Comparison of ENCODE assay signal across 1 cellular context in the genomic region with DNA sequence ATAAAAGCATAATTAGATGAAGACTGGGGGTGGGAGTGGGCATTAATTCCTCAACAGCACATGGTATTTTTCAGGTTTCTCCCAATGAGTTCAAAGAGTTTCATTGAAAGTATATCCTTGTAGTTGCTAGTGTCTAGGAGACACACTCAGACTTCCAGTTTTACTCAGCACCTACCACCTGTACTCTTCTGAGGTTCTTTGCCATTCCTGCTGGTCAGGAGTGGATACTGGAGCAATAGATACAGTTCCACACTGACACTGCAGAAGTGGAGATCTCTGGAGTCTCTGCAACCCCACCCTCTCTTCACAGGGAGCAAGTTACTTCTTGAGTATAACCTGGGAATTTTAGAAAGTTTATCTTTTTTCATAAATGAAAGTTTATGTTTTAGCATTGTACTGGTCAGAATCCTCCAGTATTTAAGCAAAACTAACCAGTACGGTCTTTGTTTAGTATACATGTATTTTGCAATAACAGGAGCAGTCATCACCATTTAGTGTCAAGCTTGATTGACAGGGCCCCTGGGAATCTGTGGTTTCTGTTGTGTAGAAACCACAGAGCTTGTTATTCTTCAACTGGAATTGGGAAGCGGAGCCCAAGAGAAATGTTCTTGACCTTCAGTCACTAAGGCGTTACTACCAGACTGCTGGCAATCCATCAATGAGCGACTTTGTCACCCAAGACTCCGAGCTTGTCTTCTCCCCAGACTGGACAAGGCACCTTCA.
A peak's percentile ranks its signal among the peaks of the same experiment; 100 is the strongest.
TF ChIP-seq lines count a peak whose summit lies in the region.

No MANE protein-coding gene starts in this region.

TF ChIP-seq in GM12878, 131 proteins besides CTCF, POLR2A, EP300 and RAD21 (continued from another document and continues in another):
- TF ChIP-seq, protein P1, sequence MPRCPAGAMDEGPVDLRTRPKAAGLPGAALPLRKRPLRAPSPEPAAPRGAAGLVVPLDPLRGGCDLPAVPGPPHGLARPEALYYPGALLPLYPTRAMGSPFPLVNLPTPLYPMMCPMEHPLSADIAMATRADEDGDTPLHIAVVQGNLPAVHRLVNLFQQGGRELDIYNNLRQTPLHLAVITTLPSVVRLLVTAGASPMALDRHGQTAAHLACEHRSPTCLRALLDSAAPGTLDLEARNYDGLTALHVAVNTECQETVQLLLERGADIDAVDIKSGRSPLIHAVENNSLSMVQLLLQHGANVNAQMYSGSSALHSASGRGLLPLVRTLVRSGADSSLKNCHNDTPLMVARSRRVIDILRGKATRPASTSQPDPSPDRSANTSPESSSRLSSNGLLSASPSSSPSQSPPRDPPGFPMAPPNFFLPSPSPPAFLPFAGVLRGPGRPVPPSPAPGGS (IDR thresholded peaks at IDR 0.05; ENCODE audit: borderline replicate concordance, insufficient read depth, low read depth, low read length, poor library complexity, severe bottlenecking), result no peak
- TF ChIP-seq SMARCA5 (IDR thresholded peaks at IDR 0.05) (no peak), MLLT1 (IDR thresholded peaks at IDR 0.05) (peak; percentile 25; the same call in 1 of the 2 replicates), MEF2A (IDR thresholded peaks at IDR 0.05; ENCODE audit: insufficient read depth, low read depth, low read length) (no peak), CEBPB (IDR thresholded peaks at IDR 0.05; ENCODE audit: borderline replicate concordance in 1 of 2, low read depth in 2 of 2, low read length in 2 of 2) (no peak), MXI1 (IDR thresholded peaks at IDR 0.05; ENCODE audit: low read depth, low read length) (no peak), NFXL1 (IDR thresholded peaks at IDR 0.05; ENCODE audit: borderline replicate concordance) (no peak), ATF7 (IDR thresholded peaks at IDR 0.05; ENCODE audit: low read depth) (no peak), TCF3 (IDR thresholded peaks at IDR 0.05; ENCODE audit: borderline replicate concordance, insufficient read depth, low read depth, low read length) (no peak), LARP7 (IDR thresholded peaks at IDR 0.05) (no peak), ESRRA (IDR thresholded peaks at IDR 0.05; ENCODE audit: low read length) (no peak), CEBPZ (IDR thresholded peaks at IDR 0.05; ENCODE audit: low read depth, low read length) (no peak), IKZF1 (conservative IDR thresholded peaks at IDR 0.05) (peak; percentile 64; the same call in 1 of the 2 replicates), ZBTB4 (CRISPR knock-in tag; IDR thresholded peaks at IDR 0.05) (no peak), JUNB (IDR thresholded peaks at IDR 0.05) (no peak), KLF5 (IDR thresholded peaks at IDR 0.05; ENCODE audit: partially characterized antibody) (no peak), STAT1 (conservative IDR thresholded peaks at IDR 0.05) (no peak), CREM (IDR thresholded peaks at IDR 0.05; ENCODE audit: low read depth) (no peak), SMAD5 (IDR thresholded peaks at IDR 0.05; ENCODE audit: low read depth) (no peak), FOS (IDR thresholded peaks at IDR 0.05; ENCODE audit: borderline replicate concordance, extremely low read depth, insufficient read length) (no peak), BMI1 (IDR thresholded peaks at IDR 0.05; ENCODE audit: borderline replicate concordance) (no peak), MTA2 (IDR thresholded peaks at IDR 0.05; ENCODE audit: low read depth) (no peak), POLR2AphosphoS5 (IDR thresholded peaks at IDR 0.05; ENCODE audit: low read length) (no peak), RELA (IDR thresholded peaks at IDR 0.05; ENCODE audit: borderline replicate concordance, partially characterized antibody) (no peak), HDAC6 (IDR thresholded peaks at IDR 0.05; ENCODE audit: unreplicated experiment) (no peak), RB1 (IDR thresholded peaks at IDR 0.05; ENCODE audit: borderline replicate concordance) (no peak), SPI1 (IDR thresholded peaks at IDR 0.05; ENCODE audit: borderline replicate concordance, insufficient read depth, low read depth, low read length) (no peak), IKZF2 (IDR thresholded peaks at IDR 0.05) (peak; percentile 36 to 61; a peak in 2 of 4 replicates)
- TF ChIP-seq, protein P2, sequence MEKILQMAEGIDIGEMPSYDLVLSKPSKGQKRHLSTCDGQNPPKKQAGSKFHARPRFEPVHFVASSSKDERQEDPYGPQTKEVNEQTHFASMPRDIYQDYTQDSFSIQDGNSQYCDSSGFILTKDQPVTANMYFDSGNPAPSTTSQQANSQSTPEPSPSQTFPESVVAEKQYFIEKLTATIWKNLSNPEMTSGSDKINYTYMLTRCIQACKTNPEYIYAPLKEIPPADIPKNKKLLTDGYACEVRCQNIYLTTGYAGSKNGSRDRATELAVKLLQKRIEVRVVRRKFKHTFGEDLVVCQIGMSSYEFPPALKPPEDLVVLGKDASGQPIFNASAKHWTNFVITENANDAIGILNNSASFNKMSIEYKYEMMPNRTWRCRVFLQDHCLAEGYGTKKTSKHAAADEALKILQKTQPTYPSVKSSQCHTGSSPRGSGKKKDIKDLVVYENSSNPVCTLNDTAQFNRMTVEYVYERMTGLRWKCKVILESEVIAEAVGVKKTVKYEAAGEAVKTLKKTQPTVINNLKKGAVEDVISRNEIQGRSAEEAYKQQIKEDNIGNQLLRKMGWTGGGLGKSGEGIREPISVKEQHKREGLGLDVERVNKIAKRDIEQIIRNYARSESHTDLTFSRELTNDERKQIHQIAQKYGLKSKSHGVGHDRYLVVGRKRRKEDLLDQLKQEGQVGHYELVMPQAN (conservative IDR thresholded peaks at IDR 0.05), result no peak
- TF ChIP-seq, protein P3, sequence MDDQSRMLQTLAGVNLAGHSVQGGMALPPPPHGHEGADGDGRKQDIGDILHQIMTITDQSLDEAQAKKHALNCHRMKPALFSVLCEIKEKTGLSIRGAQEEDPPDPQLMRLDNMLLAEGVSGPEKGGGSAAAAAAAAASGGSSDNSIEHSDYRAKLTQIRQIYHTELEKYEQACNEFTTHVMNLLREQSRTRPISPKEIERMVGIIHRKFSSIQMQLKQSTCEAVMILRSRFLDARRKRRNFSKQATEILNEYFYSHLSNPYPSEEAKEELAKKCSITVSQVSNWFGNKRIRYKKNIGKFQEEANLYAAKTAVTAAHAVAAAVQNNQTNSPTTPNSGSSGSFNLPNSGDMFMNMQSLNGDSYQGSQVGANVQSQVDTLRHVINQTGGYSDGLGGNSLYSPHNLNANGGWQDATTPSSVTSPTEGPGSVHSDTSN (IDR thresholded peaks at IDR 0.05; ENCODE audit: insufficient replicate concordance, low read depth, low read length), result peak; percentile 50
- TF ChIP-seq, protein P4, sequence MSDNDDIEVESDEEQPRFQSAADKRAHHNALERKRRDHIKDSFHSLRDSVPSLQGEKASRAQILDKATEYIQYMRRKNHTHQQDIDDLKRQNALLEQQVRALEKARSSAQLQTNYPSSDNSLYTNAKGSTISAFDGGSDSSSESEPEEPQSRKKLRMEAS (IDR thresholded peaks at IDR 0.05; ENCODE audit: low read depth, low read length), result no peak
- TF ChIP-seq, protein P5, sequence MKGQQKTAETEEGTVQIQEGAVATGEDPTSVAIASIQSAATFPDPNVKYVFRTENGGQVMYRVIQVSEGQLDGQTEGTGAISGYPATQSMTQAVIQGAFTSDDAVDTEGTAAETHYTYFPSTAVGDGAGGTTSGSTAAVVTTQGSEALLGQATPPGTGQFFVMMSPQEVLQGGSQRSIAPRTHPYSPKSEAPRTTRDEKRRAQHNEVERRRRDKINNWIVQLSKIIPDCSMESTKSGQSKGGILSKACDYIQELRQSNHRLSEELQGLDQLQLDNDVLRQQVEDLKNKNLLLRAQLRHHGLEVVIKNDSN (IDR thresholded peaks at IDR 0.05; ENCODE audit: borderline replicate concordance, extremely low read length, insufficient read depth, low read depth, low read length), result no peak
- TF ChIP-seq, protein P6, sequence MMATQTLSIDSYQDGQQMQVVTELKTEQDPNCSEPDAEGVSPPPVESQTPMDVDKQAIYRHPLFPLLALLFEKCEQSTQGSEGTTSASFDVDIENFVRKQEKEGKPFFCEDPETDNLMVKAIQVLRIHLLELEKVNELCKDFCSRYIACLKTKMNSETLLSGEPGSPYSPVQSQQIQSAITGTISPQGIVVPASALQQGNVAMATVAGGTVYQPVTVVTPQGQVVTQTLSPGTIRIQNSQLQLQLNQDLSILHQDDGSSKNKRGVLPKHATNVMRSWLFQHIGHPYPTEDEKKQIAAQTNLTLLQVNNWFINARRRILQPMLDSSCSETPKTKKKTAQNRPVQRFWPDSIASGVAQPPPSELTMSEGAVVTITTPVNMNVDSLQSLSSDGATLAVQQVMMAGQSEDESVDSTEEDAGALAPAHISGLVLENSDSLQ (IDR thresholded peaks at IDR 0.05), result peak; percentile 83
- TF ChIP-seq, protein P7, sequence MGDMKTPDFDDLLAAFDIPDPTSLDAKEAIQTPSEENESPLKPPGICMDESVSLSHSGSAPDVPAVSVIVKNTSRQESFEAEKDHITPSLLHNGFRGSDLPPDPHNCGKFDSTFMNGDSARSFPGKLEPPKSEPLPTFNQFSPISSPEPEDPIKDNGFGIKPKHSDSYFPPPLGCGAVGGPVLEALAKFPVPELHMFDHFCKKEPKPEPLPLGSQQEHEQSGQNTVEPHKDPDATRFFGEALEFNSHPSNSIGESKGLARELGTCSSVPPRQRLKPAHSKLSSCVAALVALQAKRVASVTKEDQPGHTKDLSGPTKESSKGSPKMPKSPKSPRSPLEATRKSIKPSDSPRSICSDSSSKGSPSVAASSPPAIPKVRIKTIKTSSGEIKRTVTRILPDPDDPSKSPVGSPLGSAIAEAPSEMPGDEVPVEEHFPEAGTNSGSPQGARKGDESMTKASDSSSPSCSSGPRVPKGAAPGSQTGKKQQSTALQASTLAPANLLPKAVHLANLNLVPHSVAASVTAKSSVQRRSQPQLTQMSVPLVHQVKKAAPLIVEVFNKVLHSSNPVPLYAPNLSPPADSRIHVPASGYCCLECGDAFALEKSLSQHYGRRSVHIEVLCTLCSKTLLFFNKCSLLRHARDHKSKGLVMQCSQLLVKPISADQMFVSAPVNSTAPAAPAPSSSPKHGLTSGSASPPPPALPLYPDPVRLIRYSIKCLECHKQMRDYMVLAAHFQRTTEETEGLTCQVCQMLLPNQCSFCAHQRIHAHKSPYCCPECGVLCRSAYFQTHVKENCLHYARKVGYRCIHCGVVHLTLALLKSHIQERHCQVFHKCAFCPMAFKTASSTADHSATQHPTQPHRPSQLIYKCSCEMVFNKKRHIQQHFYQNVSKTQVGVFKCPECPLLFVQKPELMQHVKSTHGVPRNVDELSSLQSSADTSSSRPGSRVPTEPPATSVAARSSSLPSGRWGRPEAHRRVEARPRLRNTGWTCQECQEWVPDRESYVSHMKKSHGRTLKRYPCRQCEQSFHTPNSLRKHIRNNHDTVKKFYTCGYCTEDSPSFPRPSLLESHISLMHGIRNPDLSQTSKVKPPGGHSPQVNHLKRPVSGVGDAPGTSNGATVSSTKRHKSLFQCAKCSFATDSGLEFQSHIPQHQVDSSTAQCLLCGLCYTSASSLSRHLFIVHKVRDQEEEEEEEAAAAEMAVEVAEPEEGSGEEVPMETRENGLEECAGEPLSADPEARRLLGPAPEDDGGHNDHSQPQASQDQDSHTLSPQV (IDR thresholded peaks at IDR 0.05), result 0 out of 2 replicates have a peak, but pooled peaks have one; percentile 5
